In the genomic region with DNA sequence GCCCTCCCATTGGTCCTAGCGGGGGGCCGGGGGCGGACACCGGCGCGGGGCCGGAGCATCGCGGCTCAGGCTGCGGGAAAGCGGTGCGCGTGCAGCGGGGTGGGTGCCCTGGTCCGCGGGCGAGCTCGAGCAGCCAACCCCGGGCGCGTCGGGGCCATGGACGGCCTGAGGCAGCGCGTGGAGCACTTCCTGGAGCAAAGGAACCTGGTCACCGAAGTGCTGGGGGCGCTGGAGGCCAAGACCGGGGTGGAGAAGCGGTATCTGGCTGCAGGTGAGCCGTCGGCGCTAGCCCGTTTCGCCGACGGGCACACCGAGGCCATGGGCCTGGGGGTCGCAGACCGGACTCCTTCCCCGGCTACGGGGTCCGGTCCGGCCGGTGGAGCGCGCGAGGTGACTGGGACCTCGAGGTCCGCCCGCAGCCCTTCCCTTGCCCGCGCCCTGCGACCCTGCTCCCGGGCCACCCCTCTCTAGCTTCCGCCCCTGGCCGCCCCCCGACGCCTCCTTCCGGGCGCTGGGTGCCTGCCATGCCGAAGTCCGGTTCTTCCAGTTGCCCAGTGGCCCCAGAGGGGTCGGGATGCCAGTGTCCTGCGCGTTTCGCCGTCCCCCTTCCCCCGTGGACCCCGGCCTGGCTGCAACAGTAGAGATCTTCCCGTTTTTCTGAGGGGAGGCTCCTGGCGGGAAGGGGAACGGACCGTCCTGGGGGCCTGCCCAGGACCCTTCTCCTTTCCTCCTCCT, we compare ENCODE assay signal across 1 cellular context.
TF ChIP-seq lines count a peak whose summit lies in the region.

Gene REEP6, plus strand, starts transcription at position 68 of the 735 bp plus-strand sequence. Its CDS starts 89 bp downstream, at position 157.

TF ChIP-seq in K562, 482 proteins besides CTCF, POLR2A, EP300 and RAD21 (continued from another document and continues in another):
- TF ChIP-seq CHD7 (IDR thresholded peaks at IDR 0.05; ENCODE audit: low read depth, low read length): no peak
- TF ChIP-seq RBM39 (optimal IDR thresholded peaks at IDR 0.05; ENCODE audit: low read depth, low read length): no peak
- TF ChIP-seq POLR2G (IDR thresholded peaks at IDR 0.05; ENCODE audit: low read depth, low read length): peak; percentile 89
- TF ChIP-seq ZNF507 (tag; conservative IDR thresholded peaks at IDR 0.05): no peak
- no peak for TF ChIP-seq HOXB6 (CRISPR knock-in tag; IDR thresholded peaks at IDR 0.05; ENCODE audit: borderline replicate concordance)
- no peak for TF ChIP-seq TBL1XR1 (IDR thresholded peaks at IDR 0.05; ENCODE audit: low read length in 2 of 2)
- no peak for TF ChIP-seq SNIP1 (IDR thresholded peaks at IDR 0.05; ENCODE audit: low read depth)
- TF ChIP-seq ILK (tag; IDR thresholded peaks at IDR 0.05; ENCODE audit: borderline replicate concordance, low read depth): no peak
- TF ChIP-seq LEF1 (IDR thresholded peaks at IDR 0.05): no peak
- no peak for TF ChIP-seq ZNF197 (CRISPR knock-in tag; IDR thresholded peaks at IDR 0.05; ENCODE audit: low read depth)
- no peak for TF ChIP-seq ZNF175 (CRISPR knock-in tag; IDR thresholded peaks at IDR 0.05; ENCODE audit: low read depth)
- no peak for TF ChIP-seq RFX5 (IDR thresholded peaks at IDR 0.05; ENCODE audit: low read depth, low read length)
- no peak for TF ChIP-seq ELF4 (CRISPR knock-in tag; IDR thresholded peaks at IDR 0.05)
- no peak for TF ChIP-seq BRCA1 (IDR thresholded peaks at IDR 0.05)
- no peak for TF ChIP-seq BRCA1 (CRISPR knock-in tag; IDR thresholded peaks at IDR 0.05)
- no peak for TF ChIP-seq HDAC2 (IDR thresholded peaks at IDR 0.05)
- no peak for TF ChIP-seq NCOR1 (IDR thresholded peaks at IDR 0.05)
- TF ChIP-seq, protein P1, sequence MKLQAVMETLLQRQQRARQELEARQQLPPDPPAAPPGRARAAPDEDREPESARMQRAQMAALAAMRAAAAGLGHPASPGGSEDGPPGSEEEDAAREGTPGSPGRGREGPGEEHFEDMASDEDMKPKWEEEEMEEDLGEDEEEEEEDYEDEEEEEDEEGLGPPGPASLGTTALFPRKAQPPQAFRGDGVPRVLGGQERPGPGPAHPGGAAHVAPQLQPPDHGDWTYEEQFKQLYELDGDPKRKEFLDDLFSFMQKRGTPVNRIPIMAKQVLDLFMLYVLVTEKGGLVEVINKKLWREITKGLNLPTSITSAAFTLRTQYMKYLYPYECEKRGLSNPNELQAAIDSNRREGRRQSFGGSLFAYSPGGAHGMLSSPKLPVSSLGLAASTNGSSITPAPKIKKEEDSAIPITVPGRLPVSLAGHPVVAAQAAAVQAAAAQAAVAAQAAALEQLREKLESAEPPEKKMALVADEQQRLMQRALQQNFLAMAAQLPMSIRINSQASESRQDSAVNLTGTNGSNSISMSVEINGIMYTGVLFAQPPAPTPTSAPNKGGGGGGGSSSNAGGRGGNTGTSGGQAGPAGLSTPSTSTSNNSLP (IDR thresholded peaks at IDR 0.05; ENCODE audit: borderline replicate concordance, low read depth, low read length): no peak
- TF ChIP-seq POLR3G (IDR thresholded peaks at IDR 0.05; ENCODE audit: extremely low read depth, insufficient read length, insufficient replicate concordance): no peak
- TF ChIP-seq E2F8 (IDR thresholded peaks at IDR 0.05; ENCODE audit: low read depth, partially characterized antibody): no peak
- TF ChIP-seq FOXM1 (IDR thresholded peaks at IDR 0.05; ENCODE audit: low read depth): no peak
- no peak for TF ChIP-seq FOXM1 (CRISPR knock-in tag; IDR thresholded peaks at IDR 0.05; ENCODE audit: low read depth)
- TF ChIP-seq ZBED1 (IDR thresholded peaks at IDR 0.05): no peak
- no peak for TF ChIP-seq EWSR1 (IDR thresholded peaks at IDR 0.05; ENCODE audit: borderline replicate concordance, low read depth, partially characterized antibody)
- TF ChIP-seq MTA3 (IDR thresholded peaks at IDR 0.05; ENCODE audit: borderline replicate concordance): peak; percentile 92
- TF ChIP-seq RBM22 (IDR thresholded peaks at IDR 0.05; ENCODE audit: low read depth, low read length, poor library complexity, severe bottlenecking): peak; percentile 62
- TF ChIP-seq, protein P2, sequence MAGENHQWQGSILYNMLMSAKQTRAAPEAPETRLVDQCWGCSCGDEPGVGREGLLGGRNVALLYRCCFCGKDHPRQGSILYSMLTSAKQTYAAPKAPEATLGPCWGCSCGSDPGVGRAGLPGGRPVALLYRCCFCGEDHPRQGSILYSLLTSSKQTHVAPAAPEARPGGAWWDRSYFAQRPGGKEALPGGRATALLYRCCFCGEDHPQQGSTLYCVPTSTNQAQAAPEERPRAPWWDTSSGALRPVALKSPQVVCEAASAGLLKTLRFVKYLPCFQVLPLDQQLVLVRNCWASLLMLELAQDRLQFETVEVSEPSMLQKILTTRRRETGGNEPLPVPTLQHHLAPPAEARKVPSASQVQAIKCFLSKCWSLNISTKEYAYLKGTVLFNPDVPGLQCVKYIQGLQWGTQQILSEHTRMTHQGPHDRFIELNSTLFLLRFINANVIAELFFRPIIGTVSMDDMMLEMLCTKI (IDR thresholded peaks at IDR 0.05; ENCODE audit: partially characterized antibody): no peak
- TF ChIP-seq KDM2B (CRISPR knock-in tag; IDR thresholded peaks at IDR 0.05): no peak
- no peak; the same call in 1 of the 2 replicates for TF ChIP-seq ZC3H4 (CRISPR knock-in tag; IDR thresholded peaks at IDR 0.05; ENCODE audit: borderline replicate concordance)
- no peak for TF ChIP-seq JUND (IDR thresholded peaks at IDR 0.05; ENCODE audit: borderline replicate concordance, low read depth, low read length)
- TF ChIP-seq JUND (tag; IDR thresholded peaks at IDR 0.05; ENCODE audit: borderline replicate concordance, low read depth, low read length): no peak
- peak; percentile 90 for TF ChIP-seq ZBTB1 (CRISPR knock-in tag; IDR thresholded peaks at IDR 0.05; ENCODE audit: borderline replicate concordance, low read depth)
- TF ChIP-seq, protein P3, sequence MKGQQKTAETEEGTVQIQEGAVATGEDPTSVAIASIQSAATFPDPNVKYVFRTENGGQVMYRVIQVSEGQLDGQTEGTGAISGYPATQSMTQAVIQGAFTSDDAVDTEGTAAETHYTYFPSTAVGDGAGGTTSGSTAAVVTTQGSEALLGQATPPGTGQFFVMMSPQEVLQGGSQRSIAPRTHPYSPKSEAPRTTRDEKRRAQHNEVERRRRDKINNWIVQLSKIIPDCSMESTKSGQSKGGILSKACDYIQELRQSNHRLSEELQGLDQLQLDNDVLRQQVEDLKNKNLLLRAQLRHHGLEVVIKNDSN (CRISPR knock-in tag; IDR thresholded peaks at IDR 0.05): no peak
- no peak for TF ChIP-seq ZNF124 (CRISPR knock-in tag; IDR thresholded peaks at IDR 0.05)
- TF ChIP-seq TFAM (CRISPR knock-in tag; conservative IDR thresholded peaks at IDR 0.05): no peak
- TF ChIP-seq ZNF764 (CRISPR knock-in tag; IDR thresholded peaks at IDR 0.05; ENCODE audit: low read depth): no peak
- TF ChIP-seq KLF10 (CRISPR knock-in tag; IDR thresholded peaks at IDR 0.05): no peak
- no peak for TF ChIP-seq SMARCA4 (IDR thresholded peaks at IDR 0.05)
- no peak for TF ChIP-seq FOXJ2 (tag; IDR thresholded peaks at IDR 0.05)
- no peak for TF ChIP-seq BRD4 (IDR thresholded peaks at IDR 0.05)
- no peak for TF ChIP-seq MXI1 (IDR thresholded peaks at IDR 0.05; ENCODE audit: low read depth, low read length)
- no peak for TF ChIP-seq ZBTB5 (IDR thresholded peaks at IDR 0.05)
